Comparison of ENCODE assay signal across 3 cellular contexts in genomic region chr12:69316784-69317183, GRCh38. TPM values are rescaled to one million over a fixed set of nuclear protein-coding genes. Genes with fewer than 3 reads are reported as not detected.
"Had no signal": no experiment of that assay in that cellular context is flagged by ENCODE, and none has a peak within 500 bp of the region (broad histone marks: within the 10 kb centered on the region; RNA-seq: fewer than 3 reads in every experiment).

No MANE protein-coding gene starts in this region.

RNA-seq across cellular contexts. Expression of gene LYZ, which starts 31.4 kb away (rescaled TPM):
- total RNA-seq: LHCN-M2, M059J, MCF 10A had no signal
